In the genomic region with DNA sequence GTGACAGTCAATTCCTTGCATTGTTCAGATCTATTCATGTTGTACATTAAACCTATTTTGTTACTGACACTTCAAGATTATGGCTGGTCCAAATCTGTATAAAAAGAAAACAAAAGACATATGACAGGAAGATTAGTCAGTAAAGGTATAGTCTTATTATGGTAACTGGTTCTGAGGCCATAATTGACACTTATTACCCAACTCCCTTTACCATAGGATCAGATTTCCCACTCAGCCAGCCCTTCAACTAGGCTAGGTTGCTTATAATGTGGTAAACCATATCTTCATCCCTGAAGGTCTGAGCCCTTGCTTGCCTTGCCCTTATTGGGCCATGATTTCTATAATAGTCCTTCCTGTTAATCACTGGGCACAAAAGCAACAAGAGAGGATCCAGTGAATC, we compare ENCODE assay signal across 22 cellular contexts.
"Had no signal": no experiment of that assay in that cellular context is flagged by ENCODE, and none has a peak within 500 bp of the region (broad histone marks: within the 10 kb centered on the region; RNA-seq: fewer than 3 reads in every experiment).

No MANE protein-coding gene starts in this region.

- ATAC-seq: effector memory CD8-positive, alpha-beta T cell; gastroesophageal sphincter; left cardiac atrium; lower lobe of right lung; natural killer cell treated with Interleukin-12 subunit alpha and Interleukin-12 subunit beta and Interleukin-15 and Interleukin-18, amount 100 ng/mL, for 72 hours; right cardiac atrium had no signal

- H3K36me3 ChIP-seq: esophagus squamous epithelium, gastroesophageal sphincter, left ventricle myocardium inferior, lower lobe of right lung, neural progenitor cell, ovary, stomach had no signal

- H3K4me3 ChIP-seq: esophagus squamous epithelium, gastroesophageal sphincter, hepatocyte, left ventricle myocardium inferior, lower lobe of right lung, neural progenitor cell, ovary, stomach had no signal

- H3K27me3 ChIP-seq: esophagus squamous epithelium, gastroesophageal sphincter, hepatocyte, neural progenitor cell, stomach had no signal

- H3K27ac ChIP-seq: esophagus squamous epithelium, gastroesophageal sphincter, hepatocyte, left ventricle myocardium inferior, lower lobe of right lung, neural progenitor cell, ovary, stomach had no signal

- DNase-seq: effector memory CD8-positive, alpha-beta T cell; esophagus squamous epithelium; foreskin fibroblast; glutamatergic neuron; kidney; left cardiac atrium; left ventricle myocardium inferior; lower lobe of right lung; mesenchymal stem cell; midbrain; nucleus accumbens; ovary; right cardiac atrium; small intestine; stimulated activated CD4-positive, alpha-beta T cell treated with anti-CD3 and anti-CD28 coated beads, Interleukin-12 subunit alpha, Interleukin-12 subunit beta, amount 100 ng/mL, for 4 hours; stimulated activated naive CD4-positive, alpha-beta T cell; stomach; trophoblast cell had no signal

- H3K9me3 ChIP-seq: esophagus squamous epithelium, gastroesophageal sphincter, left ventricle myocardium inferior, lower lobe of right lung, ovary had no signal

- H3K4me1 ChIP-seq: esophagus squamous epithelium, gastroesophageal sphincter, left ventricle myocardium inferior, lower lobe of right lung, neural progenitor cell, stomach had no signal
